In genomic region chr7:157008206-157009169, GRCh38 we compare ENCODE assay signal across 12 cellular contexts. TPM values are rescaled to one million over a fixed set of nuclear protein-coding genes. Genes with fewer than 3 reads are reported as not detected.
DNase-seq lines count a peak whose midpoint lies in the region; ATAC-seq and TF ChIP-seq lines count a peak whose summit lies in the region.
"Had no signal": no experiment of that assay in that cellular context is flagged by ENCODE, and none has a peak within 500 bp of the region (broad histone marks: within the 10 kb centered on the region; RNA-seq: fewer than 3 reads in every experiment).

No MANE protein-coding gene starts in this region.

- no peak overlapping the region for H2AFZ ChIP-seq in GM23338

- H3K36me3 ChIP-seq in CD8-positive, alpha-beta T cell (ENCODE audit: insufficient read depth, low read length) = no peaks in the 10 kb centered on the region
- H3K36me3 ChIP-seq in GM23338 (ENCODE audit: insufficient read depth) = no peaks in the 10 kb centered on the region
- peaks cover 24% of the 10 kb centered on the region for H3K36me3 ChIP-seq in WERI-Rb-1
- no peaks in the 10 kb centered on the region for H3K36me3 ChIP-seq in mucosa of descending colon (ENCODE audit: low read depth)
- H3K36me3 ChIP-seq: sigmoid colon had no signal

- CTCF ChIA-PET in CD8-positive, alpha-beta T cell (lab: Charles Lee) = no interaction called here

- peaks cover 18% of the 10 kb centered on the region for H3K4me1 ChIP-seq in CD8-positive, alpha-beta T cell (ENCODE audit: insufficient read depth, low read length)
- H3K4me1 ChIP-seq in GM23338 (ENCODE audit: insufficient read depth) (peaks cover 58% of the 10 kb centered on the region), mucosa of descending colon (ENCODE audit: low read depth) (peaks cover 27% of the 10 kb centered on the region)

- no peaks in the 10 kb centered on the region for H3K79me2 ChIP-seq in GM23338 (replicated peaks; ENCODE audit: insufficient read depth)

- peak overlapping the region; percentile 71; the same call in 1 of the 2 replicates for H3K4me2 ChIP-seq in GM23338

- peak overlapping the region; percentile 51 for H3K4me3 Mint-ChIP-seq in CD8-positive, alpha-beta T cell
- H3K4me3 Mint-ChIP-seq in GM23338 = 0 out of 3 replicates have a peak overlapping the region, but pooled peaks have one; percentile 23

- no peak overlapping the region for H3K4me3 ChIP-seq in CD8-positive, alpha-beta T cell (ENCODE audit: low read depth, low read length)
- peak overlapping the region; percentile 41; the same call in 1 of the 2 replicates for H3K4me3 ChIP-seq in GM23338
- H3K4me3 ChIP-seq in WERI-Rb-1 (ENCODE audit: low read depth, low read length) = peak overlapping the region; percentile 80
- peak overlapping the region; percentile 7 for H3K4me3 ChIP-seq in mucosa of descending colon

- H3K27me3 ChIP-seq in CD8-positive, alpha-beta T cell (ENCODE audit: insufficient read depth, low read length) = peaks cover 17% of the 10 kb centered on the region
- H3K27me3 ChIP-seq in GM23338 (ENCODE audit: insufficient read depth) (peaks cover 97% of the 10 kb centered on the region), WERI-Rb-1 (ENCODE audit: insufficient read depth, low read depth, severe bottlenecking) (no peaks in the 10 kb centered on the region)

- DNase-seq in CD8-positive, alpha-beta T cell = no peak
- DNase-seq in GM23338 (ENCODE audit: low spot score) (peak; percentile 40), WERI-Rb-1 (no peak), mucosa of descending colon (peak in 1 of 3 donors; percentile 50), NCI-H2227 (lab: John Stamatoyannopoulos, UW; ENCODE audit: unreplicated experiment) (no peak), mucosa of gallbladder (ENCODE audit: low spot score) (no peak)
- DNase-seq: sigmoid colon had no signal

- POLR2A ChIA-PET in CD8-positive, alpha-beta T cell (lab: Charles Lee) = no interaction called here

- peaks cover 32% of the 10 kb centered on the region for H3F3A ChIP-seq in GM23338 (replicated peaks; ENCODE audit: low read depth)

- H4K20me1 ChIP-seq in GM23338 (replicated peaks; ENCODE audit: insufficient read depth) = peaks cover 33% of the 10 kb centered on the region

- no peaks in the 10 kb centered on the region for H3K9me3 ChIP-seq in CD8-positive, alpha-beta T cell (ENCODE audit: low read length)
- no peaks in the 10 kb centered on the region for H3K9me3 ChIP-seq in WERI-Rb-1 (ENCODE audit: severe bottlenecking)
- no peaks in the 10 kb centered on the region for H3K9me3 ChIP-seq in mucosa of descending colon
- H3K9me3 ChIP-seq: sigmoid colon had no signal

- ATAC-seq in CD8-positive, alpha-beta T cell = no peak
- ATAC-seq in GM23338 = no peak
- no peak for ATAC-seq in mucosa of descending colon
- ATAC-seq in HG03442 (IDR thresholded peaks at IDR 0.05; ENCODE audit: unreplicated experiment) = no peak
- ATAC-seq in GM18502 (IDR thresholded peaks at IDR 0.05; ENCODE audit: poor library complexity, unreplicated experiment) = no peak
- ATAC-seq: WTC11 had no signal

- peaks cover 55% of the 10 kb centered on the region for H3K27me3 Mint-ChIP-seq in CD8-positive, alpha-beta T cell (ENCODE audit: low read depth)
- peaks cover 89% of the 10 kb centered on the region for H3K27me3 Mint-ChIP-seq in GM23338 (ENCODE audit: insufficient read depth, low read depth, poor library complexity)

- H3K27ac ChIP-seq in CD8-positive, alpha-beta T cell (ENCODE audit: low read depth, low read length) = no peak overlapping the region
- H3K27ac ChIP-seq in GM23338 (ENCODE audit: low read depth) (no peak overlapping the region), WERI-Rb-1 (peak overlapping the region; percentile 58)

- H3K9me3 Mint-ChIP-seq in CD8-positive, alpha-beta T cell = no peaks in the 10 kb centered on the region
- H3K9me3 Mint-ChIP-seq in GM23338 = no peaks in the 10 kb centered on the region
- H3K9me3 Mint-ChIP-seq: WTC11 had no signal

- intact Hi-C loops in CD8-positive, alpha-beta T cell (cut with DNase I, micrococcal nuclease) = no loop called here
- intact Hi-C loops in mucosa of descending colon (cut with DNase I, micrococcal nuclease) = no loop called here

- no peak for TF ChIP-seq CTCF in CD8-positive, alpha-beta T cell (IDR thresholded peaks at IDR 0.05)
- TF ChIP-seq CTCF in GM23338 (conservative IDR thresholded peaks at IDR 0.05; ENCODE audit: low read depth in 2 of 2) = no peak
- TF ChIP-seq CTCF in WERI-Rb-1 (IDR thresholded peaks at IDR 0.05; ENCODE audit: low read depth, low read length) = no peak
- TF ChIP-seq CTCF in mucosa of descending colon (IDR thresholded peaks at IDR 0.05) = no peak

- no peaks in the 10 kb centered on the region for H3K9me2 ChIP-seq in GM23338 (ENCODE audit: insufficient read depth)

- no peak overlapping the region for H3K27ac Mint-ChIP-seq in CD8-positive, alpha-beta T cell
- no peak overlapping the region for H3K27ac Mint-ChIP-seq in GM23338
- H3K27ac Mint-ChIP-seq: activated naive CD8-positive, alpha-beta T cell; WTC11 had no signal

- H3K36me3 Mint-ChIP-seq in CD8-positive, alpha-beta T cell = no peaks in the 10 kb centered on the region
- no peaks in the 10 kb centered on the region for H3K36me3 Mint-ChIP-seq in GM23338 (ENCODE audit: low read depth)
- H3K36me3 Mint-ChIP-seq: activated naive CD8-positive, alpha-beta T cell; WTC11 had no signal

- peaks cover 22% of the 10 kb centered on the region for H3K4me1 Mint-ChIP-seq in CD8-positive, alpha-beta T cell (ENCODE audit: low read depth)
- H3K4me1 Mint-ChIP-seq in GM23338 = peaks cover 37% of the 10 kb centered on the region

TF ChIP-seq in GM23338, 12 proteins besides CTCF, POLR2A, EP300 and RAD21:
- TF ChIP-seq JUNB (IDR thresholded peaks at IDR 0.05; ENCODE audit: unreplicated experiment) = no peak
- no peak for TF ChIP-seq STAT1 (IDR thresholded peaks at IDR 0.05; ENCODE audit: unreplicated experiment)
- TF ChIP-seq ZNF331 (CRISPR knock-in tag; IDR thresholded peaks at IDR 0.05; ENCODE audit: low read depth) = no peak
- no peak for TF ChIP-seq ZNF114 (CRISPR knock-in tag; IDR thresholded peaks at IDR 0.05)
- peak; percentile 1 for TF ChIP-seq EZH2phosphoT487 (IDR thresholded peaks at IDR 0.05; ENCODE audit: unreplicated experiment)
- TF ChIP-seq ETS1 (IDR thresholded peaks at IDR 0.05) = no peak
- no peak for TF ChIP-seq CREB1 (CRISPR knock-in tag; IDR thresholded peaks at IDR 0.05; ENCODE audit: low read depth)
- TF ChIP-seq EZH2 (IDR thresholded peaks at IDR 0.05; ENCODE audit: low read depth, unreplicated experiment) = peak; percentile 97
- TF ChIP-seq REST (IDR thresholded peaks at IDR 0.05; ENCODE audit: unreplicated experiment) = no peak

RNA-seq across cellular contexts. Expression of gene MNX1, which starts 2.0 kb away (rescaled TPM):
- total RNA-seq in CD8-positive, alpha-beta T cell = not detected
- total RNA-seq in GM23338 (2014; rRNA removed; shearing (Covaris generic)) = 0.14 TPM in 1 of 2 replicates, not detected in the other
- polyA plus RNA-seq in GM23338 (2016; fragmentation: Nextera tagmentation; extraction: Ambion mirVana) = 0.14 and 0.24 TPM in 2 replicates
- total RNA-seq in mucosa of descending colon (10 to 100 TPM in 2 of 3 donors, 1 to 10 TPM in 1; 9.7 to 24.9 (median 24.0) TPM), mucosa of gallbladder (15.4 TPM)
- total RNA-seq: LHCN-M2, sigmoid colon had no signal

RNA-seq across cellular contexts. Expression of gene NOM1, which starts 59.0 kb away (rescaled TPM):
- total RNA-seq in CD8-positive, alpha-beta T cell = 10 to 100 TPM; 35.2 to 50.9 TPM
- total RNA-seq in GM23338 (2014; rRNA removed; shearing (Covaris generic)) = 33.1 and 36.5 TPM in 2 replicates
- polyA plus RNA-seq in GM23338 (2016; fragmentation: Nextera tagmentation; extraction: Ambion mirVana) = 17.7 and 18.8 TPM in 2 replicates
- 10 to 100 TPM; 13.9 to 20.9 (median 15.9) TPM for total RNA-seq in mucosa of descending colon
- total RNA-seq in mucosa of gallbladder = 12.8 TPM
